In genomic region chr4:7987148-7987989, GRCh38 we compare ENCODE assay signal across 8 cellular contexts. TPM values are rescaled to one million over a fixed set of nuclear protein-coding genes. Genes with fewer than 3 reads are reported as not detected.
DNase-seq lines count a peak whose midpoint lies in the region; ATAC-seq, FAIRE-seq and TF ChIP-seq lines count a peak whose summit lies in the region.

No MANE protein-coding gene starts in this region.

- peaks cover 5% of the 10 kb centered on the region for H3K27me3 Mint-ChIP-seq in activated CD8-positive, alpha-beta T cell treated with anti-CD3 and anti-CD28 coated beads for 36 hours
- peaks cover 0 to 9% of the 10 kb centered on the region in 2 donors for H3K27me3 Mint-ChIP-seq in effector memory CD8-positive, alpha-beta T cell

- no peak overlapping the region for H3K4ac ChIP-seq in mesenchymal stem cell (ENCODE audit: low read depth in 1 of 2, low read length in 2 of 2)

- H3K9me3 Mint-ChIP-seq in activated CD8-positive, alpha-beta T cell treated with anti-CD3 and anti-CD28 coated beads for 36 hours, result no peaks in the 10 kb centered on the region
- no peaks in the 10 kb centered on the region for H3K9me3 Mint-ChIP-seq in effector memory CD8-positive, alpha-beta T cell

- H3K4me2 ChIP-seq in mesenchymal stem cell (ENCODE audit: low read length, poor library complexity, severe bottlenecking), result no peak overlapping the region

- no peak overlapping the region for H3K27ac Mint-ChIP-seq in activated CD8-positive, alpha-beta T cell treated with anti-CD3 and anti-CD28 coated beads for 36 hours
- no peak overlapping the region for H3K27ac Mint-ChIP-seq in effector memory CD8-positive, alpha-beta T cell

- H2BK120ac ChIP-seq in mesenchymal stem cell (ENCODE audit: low read depth, low read length), result no peak overlapping the region

- H3K4me3 Mint-ChIP-seq in activated CD8-positive, alpha-beta T cell treated with anti-CD3 and anti-CD28 coated beads for 36 hours, result no peak overlapping the region
- peak overlapping the region in 1 of 2 donors; percentile 33 for H3K4me3 Mint-ChIP-seq in effector memory CD8-positive, alpha-beta T cell

- H3K27me3 ChIP-seq in mesenchymal stem cell (ENCODE audit: control insufficient read depth in 1 of 2, insufficient read depth in 1 of 2, low read length in 2 of 2), result peaks cover 5 to 11% of the 10 kb centered on the region in 2 experiments

- no peak overlapping the region for H3K14ac ChIP-seq in mesenchymal stem cell (ENCODE audit: low read length in 2 of 2)

- H3K9me3 ChIP-seq in mesenchymal stem cell (ENCODE audit: control insufficient read depth, low read length), result no peaks in the 10 kb centered on the region

- H3K36me3 Mint-ChIP-seq in activated CD8-positive, alpha-beta T cell treated with anti-CD3 and anti-CD28 coated beads for 36 hours (ENCODE audit: low read depth), result no peaks in the 10 kb centered on the region
- no peaks in the 10 kb centered on the region for H3K36me3 Mint-ChIP-seq in effector memory CD8-positive, alpha-beta T cell (ENCODE audit: insufficient read depth)

- peaks cover 7% of the 10 kb centered on the region for H3K4me1 Mint-ChIP-seq in activated CD8-positive, alpha-beta T cell treated with anti-CD3 and anti-CD28 coated beads for 36 hours (ENCODE audit: low read depth)
- H3K4me1 Mint-ChIP-seq in effector memory CD8-positive, alpha-beta T cell (ENCODE audit: low read depth in 2 of 2), result peaks cover 0 to 6% of the 10 kb centered on the region in 2 donors

- intact Hi-C loops in activated CD8-positive, alpha-beta T cell treated with anti-CD3 and anti-CD28 coated beads for 36 hours (cut with micrococcal nuclease), result loop anchor here (2.0 kb wide), 1 partner anchor 185 kb away; no protein-coding TSS in a partner anchor

- no peak overlapping the region for H2BK5ac ChIP-seq in mesenchymal stem cell (ENCODE audit: low read depth, low read length, poor library complexity, severe bottlenecking)

- H4K91ac ChIP-seq in mesenchymal stem cell (ENCODE audit: low read length), result no peak overlapping the region

- CTCF ChIA-PET in activated CD8-positive, alpha-beta T cell treated with anti-CD3 and anti-CD28 coated beads for 36 hours (lab: Charles Lee), result interaction anchor here (0.6 to 7.5 kb wide), 32 partner anchors 9 to 318 kb away, joined by 3 to 133 read pairs (median 4); partner anchors contain the start of gene AFAP1

- H3K27ac ChIP-seq in mesenchymal stem cell (ENCODE audit: low read length, poor library complexity, severe bottlenecking), result no peak overlapping the region

- no peak overlapping the region for H2AK5ac ChIP-seq in mesenchymal stem cell (ENCODE audit: low read length, severe bottlenecking)

- H3K4me3 ChIP-seq in mesenchymal stem cell (ENCODE audit: insufficient read depth in 1 of 2, low read depth in 1 of 2, low read length in 2 of 2), result no peak overlapping the region

- no peak overlapping the region for H2BK15ac ChIP-seq in mesenchymal stem cell (ENCODE audit: low read depth, poor library complexity, severe bottlenecking)

- no peaks in the 10 kb centered on the region for H3K79me1 ChIP-seq in mesenchymal stem cell (replicated peaks; ENCODE audit: low read length, poor library complexity, severe bottlenecking)

- no peak overlapping the region for H3K23ac ChIP-seq in mesenchymal stem cell (ENCODE audit: low read length in 2 of 2)

- peaks cover 16% of the 10 kb centered on the region for H3K4me1 ChIP-seq in mesenchymal stem cell (ENCODE audit: control insufficient read depth, insufficient read depth, low read depth, low read length)

- peak; percentile 66 for ATAC-seq in HG03103 (IDR thresholded peaks at IDR 0.05; ENCODE audit: low read depth, unreplicated experiment)
- ATAC-seq in activated CD8-positive, alpha-beta T cell treated with anti-CD3 and anti-CD28 coated beads for 36 hours, result peak; percentile 92
- peak; percentile 90 for ATAC-seq in effector memory CD8-positive, alpha-beta T cell (replicated peaks)

- FAIRE-seq in A204.1 (lab: Jason Lieb, UNC), result peak; percentile 49

- H3K9ac ChIP-seq in mesenchymal stem cell (ENCODE audit: low read length), result no peak overlapping the region

- WGBS in mesenchymal stem cell, result 47% methylated on average over 8 of the region's 10 CpGs

- peaks cover 0 to 3% of the 10 kb centered on the region in 2 experiments for H3K36me3 ChIP-seq in mesenchymal stem cell (ENCODE audit: control insufficient read depth in 1 of 2, insufficient read depth in 2 of 2, low read depth in 1 of 2, low read length in 2 of 2)

- H2BK12ac ChIP-seq in mesenchymal stem cell (ENCODE audit: low read length in 2 of 2), result no peak overlapping the region

- in situ Hi-C loops in GM13977 (cut with MboI; ENCODE audit: low pct_unique_long_range_greater_than_20kb, low sequenced_read_pairs, unreplicated experiment), result loop anchor here (10.0 kb wide), 1 partner anchor 183 kb away; no protein-coding TSS in a partner anchor

- no peak overlapping the region for H4K8ac ChIP-seq in mesenchymal stem cell (ENCODE audit: low read length)

- peak overlapping the region; percentile 60 for H2AFZ ChIP-seq in mesenchymal stem cell (ENCODE audit: low read depth, low read length)

- no peak overlapping the region for H3K18ac ChIP-seq in mesenchymal stem cell (ENCODE audit: low read depth in 1 of 2, low read length in 2 of 2)

- peak; percentile 88 for DNase-seq in GM13977 (ENCODE audit: low spot score)
- peak; percentile 41 for DNase-seq in NCI-H748 treated with DMSO at 0.1 percent for 48 hours (lab: John Stamatoyannopoulos, UW)
- peak; percentile 88 for DNase-seq in activated CD8-positive, alpha-beta T cell treated with anti-CD3 and anti-CD28 coated beads for 36 hours
- DNase-seq in effector memory CD8-positive, alpha-beta T cell, result peak; percentile 73 to 80 (median 76)
- DNase-seq in mesenchymal stem cell, result peak; percentile 71
- peak; percentile 64 for DNase-seq in stimulated activated CD8-positive, alpha-beta memory T cell treated with anti-CD3 and anti-CD28 coated beads, Interleukin-4, amount 100 ng/mL, for 24 hours (ENCODE audit: low read depth)

- POLR2A ChIA-PET in activated CD8-positive, alpha-beta T cell treated with anti-CD3 and anti-CD28 coated beads for 36 hours (lab: Charles Lee), result interaction anchor here (0.8 to 1.1 kb wide), 3 partner anchors 16 to 187 kb away, joined by 3 read pairs; no protein-coding TSS in a partner anchor

- peak; percentile 93 for TF ChIP-seq CTCF in GM13977 (IDR thresholded peaks at IDR 0.05; ENCODE audit: extremely low read depth, insufficient read depth, missing control alignments)
- peak; percentile 84 for TF ChIP-seq CTCF in activated CD8-positive, alpha-beta T cell treated with anti-CD3 and anti-CD28 coated beads for 36 hours (IDR thresholded peaks at IDR 0.05)

RNA-seq across cellular contexts. Expression of gene AFAP1, which starts 47.7 kb away (rescaled TPM):
- total RNA-seq in activated CD8-positive, alpha-beta T cell treated with anti-CD3 and anti-CD28 coated beads for 36 hours, result 10 to 100 TPM; 25.5 to 26.5 TPM
- polyA plus RNA-seq in mesenchymal stem cell (2013, experiment 1 of 2), result 19.0 TPM
- 19.1 TPM for polyA plus RNA-seq in mesenchymal stem cell (2013, experiment 2 of 2)
